In the genomic region with DNA sequence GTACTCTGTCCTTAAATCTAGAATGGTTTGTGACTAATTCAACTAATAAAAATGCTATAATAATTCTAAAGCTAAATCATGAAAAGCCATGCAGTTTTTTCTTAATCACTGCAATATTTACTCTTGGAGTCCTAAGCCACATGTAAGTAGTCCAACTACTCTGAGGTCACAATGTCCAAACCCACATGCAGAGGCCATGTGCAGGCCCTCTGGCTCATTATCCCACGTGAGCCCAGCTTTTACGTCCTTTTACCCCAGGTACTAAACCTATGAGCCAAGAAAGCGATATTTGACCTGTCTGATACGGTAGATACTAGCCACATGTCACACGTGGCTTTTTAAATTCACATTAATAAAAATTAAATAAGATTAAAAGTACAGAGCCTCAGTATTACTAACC, we compare ENCODE assay signal across 9 cellular contexts. TPM values are rescaled to one million over a fixed set of nuclear protein-coding genes. Genes with fewer than 3 reads are reported as not detected.
"Had no signal": no experiment of that assay in that cellular context is flagged by ENCODE, and none has a peak within 500 bp of the region (broad histone marks: within the 10 kb centered on the region; RNA-seq: fewer than 3 reads in every experiment).

No MANE protein-coding gene starts in this region.

- ATAC-seq: GM12878 had no signal

- FAIRE-seq: G401.6, GM12878, GM12891, GM12892, GM18507, GM19239 had no signal

- H3K4me3 ChIP-seq: GM12878 had no signal

- DNase-seq: GDM1, GF-D8 had no signal

RNA-seq across cellular contexts. Expression of a gene that starts 12.5 kb away (rescaled TPM):
- total RNA-seq: G401 had no signal

RNA-seq across cellular contexts. Expression of a gene that starts 32.2 kb away (rescaled TPM):
- total RNA-seq: G401, GM12878 had no signal
